Comparison of ENCODE assay signal across 20 cellular contexts in genomic region chr13:73729046-73729445, GRCh38.
"Had no signal": no experiment of that assay in that cellular context is flagged by ENCODE, and none has a peak within 500 bp of the region (broad histone marks: within the 10 kb centered on the region; RNA-seq: fewer than 3 reads in every experiment).

No MANE protein-coding gene starts in this region.

- H3K4me3 ChIP-seq: coronary artery, hepatocyte, lower lobe of right lung, right atrium auricular region, stomach, thoracic aorta, transverse colon had no signal

- H3K36me3 Mint-ChIP-seq: natural killer cell had no signal

- H3K4me1 Mint-ChIP-seq: mesothelial cell of epicardium, neural crest cell had no signal

- H3K27ac ChIP-seq: coronary artery, hepatocyte, lower lobe of right lung, right atrium auricular region, stomach, thoracic aorta, transverse colon had no signal

- H3K4me1 ChIP-seq: lower lobe of right lung, right atrium auricular region, stomach, transverse colon had no signal

- H3K27me3 ChIP-seq: hepatocyte, right atrium auricular region, stomach, transverse colon had no signal

- H3K9me3 ChIP-seq: lower lobe of right lung, right atrium auricular region, stomach, thoracic aorta, transverse colon had no signal

- H3K4me3 Mint-ChIP-seq: memory B cell, mesothelial cell of epicardium, natural killer cell, neural crest cell had no signal

- H3K36me3 ChIP-seq: lower lobe of right lung, right atrium auricular region, stomach, thoracic aorta, transverse colon had no signal

- ATAC-seq: lower lobe of right lung, natural killer cell had no signal

- H3K9me3 Mint-ChIP-seq: memory B cell, natural killer cell had no signal

- H3K27ac Mint-ChIP-seq: memory B cell, mesothelial cell of epicardium had no signal

- DNase-seq: effector CD4-positive, alpha-beta T cell; foreskin melanocyte; head of caudate nucleus; kidney; lower lobe of right lung; natural killer cell; posterior cingulate gyrus; small intestine; stimulated activated CD4-positive, alpha-beta T cell treated with anti-CD3 and anti-CD28 coated beads, Interleukin-12 subunit alpha, Interleukin-12 subunit beta, amount 100 ng/mL, for 4 hours; stimulated activated naive CD4-positive, alpha-beta T cell; stomach; substantia nigra; transverse colon had no signal

- H3K27me3 Mint-ChIP-seq: memory B cell had no signal
